Comparison of ENCODE assay signal across 14 cellular contexts in genomic region chr19:35166100-35167063, GRCh38. TPM values are rescaled to one million over a fixed set of nuclear protein-coding genes. Genes with fewer than 3 reads are reported as not detected.
DNase-seq lines count a peak whose midpoint lies in the region; ATAC-seq lines count a peak whose summit lies in the region.
"Had no signal": no experiment of that assay in that cellular context is flagged by ENCODE, and none has a peak within 500 bp of the region (broad histone marks: within the 10 kb centered on the region; RNA-seq: fewer than 3 reads in every experiment).

No MANE protein-coding gene starts in this region.

- H3K4me1 ChIP-seq in CD4-positive, alpha-beta memory T cell (ENCODE audit: insufficient read depth, low read length) = peaks cover 67% of the 10 kb centered on the region

- CTCF ChIA-PET in CD4-positive, alpha-beta memory T cell (lab: Charles Lee; ENCODE audit: partially characterized antibody) = interaction anchor here (1.1 to 2.0 kb wide), 3 partner anchors 13 to 40 kb away, joined by 4 to 6 read pairs (median 5); no protein-coding TSS in a partner anchor

- H3K27me3 ChIP-seq in CD4-positive, alpha-beta memory T cell (ENCODE audit: insufficient read depth, low read length) = no peaks in the 10 kb centered on the region

- peaks cover 0 to 26% (median 13%) of the 10 kb centered on the region in 8 donors for H3K9me3 Mint-ChIP-seq in CD4-positive, alpha-beta memory T cell
- peaks cover 0 to 3% (median 3%) of the 10 kb centered on the region in 3 donors for H3K9me3 Mint-ChIP-seq in IgD-negative memory B cell
- H3K9me3 Mint-ChIP-seq in activated naive CD8-positive, alpha-beta T cell (ENCODE audit: low read depth) = no peaks in the 10 kb centered on the region
- peaks cover 0 to 6% (median 3%) of the 10 kb centered on the region in 7 donors for H3K9me3 Mint-ChIP-seq in naive B cell

- DNase-seq in CD4-positive, alpha-beta memory T cell = no peak
- DNase-seq in naive B cell (no peak), NCI-H748 treated with DMSO at 0.1 percent for 48 hours (lab: John Stamatoyannopoulos, UW) (no peak), kidney tubule cell (ENCODE audit: low spot score) (no peak), NCI-H524 treated with DMSO at 0.1 percent for 48 hours (lab: John Stamatoyannopoulos, UW) (no peak)
- DNase-seq: caudate nucleus, midbrain, NCI-H345, retina, substantia nigra had no signal

- H3K36me3 ChIP-seq in CD4-positive, alpha-beta memory T cell (ENCODE audit: insufficient read depth, low read length) = peaks cover 72% of the 10 kb centered on the region

- H3K27ac Mint-ChIP-seq in CD4-positive, alpha-beta memory T cell = peak overlapping the region; percentile 82 to 95 (median 92)
- peak overlapping the region in 2 of 3 donors; percentile 69 to 92 for H3K27ac Mint-ChIP-seq in IgD-negative memory B cell
- peak overlapping the region; percentile 83 for H3K27ac Mint-ChIP-seq in activated naive CD8-positive, alpha-beta T cell
- peak overlapping the region; percentile 81 to 95 (median 91) for H3K27ac Mint-ChIP-seq in naive B cell

- peak overlapping the region in 6 of 8 donors; percentile 34 to 75 (median 58) for H3K4me3 Mint-ChIP-seq in CD4-positive, alpha-beta memory T cell
- peak overlapping the region in 2 of 4 donors; percentile 20 to 39 for H3K4me3 Mint-ChIP-seq in IgD-negative memory B cell
- H3K4me3 Mint-ChIP-seq in activated naive CD8-positive, alpha-beta T cell = peak overlapping the region; percentile 20
- peak overlapping the region in 6 of 8 donors; percentile 35 to 86 (median 64) for H3K4me3 Mint-ChIP-seq in naive B cell

- peaks cover 0 to 8% of the 10 kb centered on the region in 2 donors for H3K9me3 ChIP-seq in CD4-positive, alpha-beta memory T cell (ENCODE audit: control insufficient read depth in 1 of 2, low read length in 2 of 2)

- H3K27me3 Mint-ChIP-seq in CD4-positive, alpha-beta memory T cell = no peaks in the 10 kb centered on the region
- H3K27me3 Mint-ChIP-seq in IgD-negative memory B cell (no peaks in the 10 kb centered on the region), naive B cell (no peaks in the 10 kb centered on the region)
- no peaks in the 10 kb centered on the region for H3K27me3 Mint-ChIP-seq in activated naive CD8-positive, alpha-beta T cell

- peaks cover 74 to 84% of the 10 kb centered on the region in 2 donors for H3K36me3 Mint-ChIP-seq in CD4-positive, alpha-beta memory T cell
- H3K36me3 Mint-ChIP-seq in IgD-negative memory B cell (peaks cover 25% of the 10 kb centered on the region), naive B cell (peaks cover 37 to 55% of the 10 kb centered on the region in 2 donors)
- peaks cover 54% of the 10 kb centered on the region for H3K36me3 Mint-ChIP-seq in activated naive CD8-positive, alpha-beta T cell

- peaks cover 30 to 79% (median 54%) of the 10 kb centered on the region in 4 donors for H3K4me1 Mint-ChIP-seq in CD4-positive, alpha-beta memory T cell
- peaks cover 10 to 28% (median 11%) of the 10 kb centered on the region in 3 donors for H3K4me1 Mint-ChIP-seq in IgD-negative memory B cell
- peaks cover 44% of the 10 kb centered on the region for H3K4me1 Mint-ChIP-seq in activated naive CD8-positive, alpha-beta T cell (ENCODE audit: low read depth)
- peaks cover 36 to 65% (median 40%) of the 10 kb centered on the region in 3 donors for H3K4me1 Mint-ChIP-seq in naive B cell

- POLR2A ChIA-PET in CD4-positive, alpha-beta memory T cell (lab: Charles Lee; ENCODE audit: partially characterized antibody) = interaction anchor here (0.6 to 16.0 kb wide), 9 partner anchors 8 to 98 kb away, joined by 3 to 140 read pairs (median 6); partner anchors contain the start of gene FXYD5

- H3K4me3 ChIP-seq in CD4-positive, alpha-beta memory T cell (ENCODE audit: low read length in 2 of 2) = no peak overlapping the region

- intact Hi-C loops in CD4-positive, alpha-beta memory T cell (cut with micrococcal nuclease) = no loop called here

- peak overlapping the region; percentile 20 for H3K27ac ChIP-seq in CD4-positive, alpha-beta memory T cell (ENCODE audit: low read depth, low read length)

- ATAC-seq in naive B cell (ENCODE audit: low read depth in 2 of 2) (no peak), GM18861 (IDR thresholded peaks at IDR 0.05; ENCODE audit: unreplicated experiment) (no peak)

RNA-seq across cellular contexts. Expression of gene FXYD5, which starts 11.8 kb away (rescaled TPM):
- 100 to 1,000 TPM; 473 to 484 TPM for total RNA-seq in CD4-positive, alpha-beta memory T cell
- polyA plus RNA-seq in CD4-positive, alpha-beta memory T cell = 100 to 1,000 TPM; 452 to 833 TPM
- 417 TPM for polyA plus RNA-seq in IgD-negative memory B cell
- 100 to 1,000 TPM; 290 to 440 (median 351) TPM for polyA plus RNA-seq in naive B cell (ENCODE audit: low read depth in 6 of 6)

RNA-seq across cellular contexts. Expression of gene FXYD7, which starts 23.3 kb away (rescaled TPM):
- total RNA-seq in CD4-positive, alpha-beta memory T cell = 10 to 100 TPM in 1 of 2 experiments, 1 to 10 TPM in 1; 9.6 to 10.1 TPM
- polyA plus RNA-seq in CD4-positive, alpha-beta memory T cell = 10 to 100 TPM in 1 of 2 donors, 1 to 10 TPM in 1; 5.5 to 11.1 TPM
- 4.2 TPM for polyA plus RNA-seq in IgD-negative memory B cell
- 1 to 10 TPM; 2.0 to 4.5 (median 3.4) TPM for polyA plus RNA-seq in naive B cell (ENCODE audit: low read depth in 6 of 6)
- total RNA-seq: RPMI7951 had no signal

RNA-seq across cellular contexts. Expression of gene FXYD1, which starts 27.8 kb away (rescaled TPM):
- total RNA-seq in CD4-positive, alpha-beta memory T cell = 1 to 10 TPM; 3.6 to 4.4 TPM
- polyA plus RNA-seq in CD4-positive, alpha-beta memory T cell = 1 to 10 TPM in 1 of 2 donors, under 1 TPM in 1; 0.58 to 3.2 TPM
- polyA plus RNA-seq in IgD-negative memory B cell = 7.1 TPM
- 1 to 10 TPM; 1.0 to 2.7 (median 1.2) TPM for polyA plus RNA-seq in naive B cell (ENCODE audit: low read depth in 6 of 6)
- total RNA-seq: RPMI7951 had no signal

RNA-seq across cellular contexts. Expression of gene LGI4, which starts 31.5 kb away (rescaled TPM):
- total RNA-seq in CD4-positive, alpha-beta memory T cell = under 1 TPM; 0.72 to 0.81 TPM
- not detected for polyA plus RNA-seq in CD4-positive, alpha-beta memory T cell
- polyA plus RNA-seq in IgD-negative memory B cell = not detected
- not detected for polyA plus RNA-seq in naive B cell (ENCODE audit: low read depth in 6 of 6)

RNA-seq across cellular contexts. Expression of gene FXYD3, which starts 50.8 kb away (rescaled TPM):
- not detected for total RNA-seq in CD4-positive, alpha-beta memory T cell
- polyA plus RNA-seq in CD4-positive, alpha-beta memory T cell = not detected
- not detected for polyA plus RNA-seq in IgD-negative memory B cell
- polyA plus RNA-seq in naive B cell (ENCODE audit: low read depth in 6 of 6) = not detected
